10 cellular contexts compared by ENCODE assay signal in the genomic region with DNA sequence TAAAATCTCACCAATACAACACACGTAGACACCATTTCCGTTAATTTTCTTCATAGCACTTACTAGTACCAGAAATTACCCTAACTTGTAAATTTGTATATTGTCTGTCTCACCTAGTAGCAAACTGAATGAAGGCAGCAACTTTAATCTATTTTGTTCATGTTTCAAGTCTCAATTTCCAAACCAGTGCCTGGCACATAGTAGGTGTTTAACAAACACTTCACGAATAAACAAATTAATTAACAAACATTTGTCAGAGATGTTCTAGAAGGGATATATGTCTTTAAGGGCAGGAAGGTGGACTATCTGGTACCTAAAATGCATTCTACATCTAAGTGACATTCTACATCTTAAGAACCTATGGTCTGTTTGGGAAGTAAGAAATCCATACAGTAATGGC. TPM values are rescaled to one million over a fixed set of nuclear protein-coding genes. Genes with fewer than 3 reads are reported as not detected.
DNase-seq lines count a peak whose midpoint lies in the region; FAIRE-seq and TF ChIP-seq lines count a peak whose summit lies in the region.
"Had no signal": no experiment of that assay in that cellular context is flagged by ENCODE, and none has a peak within 500 bp of the region (broad histone marks: within the 10 kb centered on the region; RNA-seq: fewer than 3 reads in every experiment).

No MANE protein-coding gene starts in this region.

- FAIRE-seq in H54 (lab: Jason Lieb, UNC), result no peak

- H3K9me3 ChIP-seq in SJCRH30 (replicated peaks) (no peaks in the 10 kb centered on the region), fibroblast of lung (ENCODE audit: control insufficient read depth, insufficient read depth, low read depth, low read length) (no peaks in the 10 kb centered on the region)

- H3K27me3 ChIP-seq in SJCRH30 (no peaks in the 10 kb centered on the region), fibroblast of lung (ENCODE audit: control insufficient read depth, insufficient read depth, low read length) (no peaks in the 10 kb centered on the region)

- H3K4me1 ChIP-seq in SJCRH30 (peaks cover 4% of the 10 kb centered on the region; the same call in 1 of the 2 replicates), fibroblast of lung (ENCODE audit: control insufficient read depth, extremely low read depth, insufficient read depth, low read length) (peaks cover 2% of the 10 kb centered on the region)

- H2AFZ ChIP-seq in fibroblast of lung (ENCODE audit: low read length), result no peak overlapping the region

- TF ChIP-seq CTCF in GM12864 (IDR thresholded peaks at IDR 0.05; ENCODE audit: low read depth, low read length, missing control alignments), result no peak
- no peak for TF ChIP-seq CTCF in fibroblast of lung (conservative IDR thresholded peaks at IDR 0.05 in 1 of 2, IDR thresholded peaks at IDR 0.05 in 1 of 2; ENCODE audit: low read depth in 1 of 2, low read length in 2 of 2)
- TF ChIP-seq CTCF in retinal pigment epithelial cell (conservative IDR thresholded peaks at IDR 0.05; ENCODE audit: low read depth, low read length), result no peak

- H3K36me3 ChIP-seq in SJCRH30 (peaks cover 12% of the 10 kb centered on the region), fibroblast of lung (ENCODE audit: control insufficient read depth, insufficient read depth, low read length) (no peaks in the 10 kb centered on the region)

- no peak for TF ChIP-seq POLR2A in H54 (IDR thresholded peaks at IDR 0.05; ENCODE audit: low read depth, low read length)

- DNase-seq in GM12864 (ENCODE audit: low read depth) (no peak), SJCRH30 (no peak), fibroblast of lung (ENCODE audit: low read depth in 2 of 2) (no peak), retinal pigment epithelial cell (ENCODE audit: low read depth) (no peak), kidney glomerular epithelial cell (lab: John Stamatoyannopoulos, UW) (no peak), H54 (ENCODE audit: insufficient read length, low spot score) (no peak), hippocampal formation (lab: John Stamatoyannopoulos, UW) (no peak), NCI-H2171 (lab: John Stamatoyannopoulos, UW) (no peak)
- DNase-seq: cortex of kidney, NCI-H345 had no signal

- peak overlapping the region; percentile 86 for H3K4me3 ChIP-seq in GM12864 (ENCODE audit: low read depth, low read length)
- H3K4me3 ChIP-seq in SJCRH30, result peak overlapping the region; percentile 79
- peak overlapping the region; percentile 54 to 98 (median 87) for H3K4me3 ChIP-seq in fibroblast of lung (replicated peaks in 1 of 4; ENCODE audit: control extremely low read depth in 1 of 4, insufficient read depth in 1 of 4, low read depth in 3 of 4, low read length in 4 of 4)
- peak overlapping the region; percentile 90 for H3K4me3 ChIP-seq in retinal pigment epithelial cell (ENCODE audit: low read length)

- H3K4me2 ChIP-seq in fibroblast of lung (ENCODE audit: extremely low read depth, insufficient read depth, low read length), result peak overlapping the region; percentile 94

- H3K79me2 ChIP-seq in fibroblast of lung (ENCODE audit: control insufficient read depth, insufficient read depth, low read length), result peaks cover 11% of the 10 kb centered on the region

- H3K27ac ChIP-seq in SJCRH30 (no peak overlapping the region), fibroblast of lung (ENCODE audit: insufficient read depth, low read length) (peak overlapping the region; percentile 94)

- H4K20me1 ChIP-seq in fibroblast of lung (ENCODE audit: control insufficient read depth, extremely low read depth, insufficient read depth, low read length), result no peaks in the 10 kb centered on the region

- peak overlapping the region; percentile 88 for H3K9ac ChIP-seq in fibroblast of lung (ENCODE audit: insufficient read depth, low read length)

RNA-seq across cellular contexts. Expression of a gene that starts 1.0 kb away (rescaled TPM):
- 32.5 and 35.7 TPM in 2 replicates for total RNA-seq in SJCRH30 (2014; rRNA removed; shearing (Covaris generic))
- 32.4 and 36.2 TPM in 2 replicates for total RNA-seq in fibroblast of lung
- polyA plus RNA-seq in fibroblast of lung, result 9.2 and 15.4 TPM in 2 replicates
- polyA plus RNA-seq in fibroblast of lung (2012), result 9.8 and 11.7 TPM in 2 replicates
- polyA minus RNA-seq in fibroblast of lung (ENCODE audit: low replicate concordance), result 84.3 and 118 TPM in 2 replicates

RNA-seq across cellular contexts. Expression of a gene that starts 42.2 kb away (rescaled TPM):
- total RNA-seq in SJCRH30 (2014; rRNA removed; shearing (Covaris generic)), result 5.4 and 7.1 TPM in 2 replicates
- 14.0 and 15.9 TPM in 2 replicates for total RNA-seq in fibroblast of lung
- 4.3 and 6.9 TPM in 2 replicates for polyA plus RNA-seq in fibroblast of lung
- polyA plus RNA-seq in fibroblast of lung (2012), result 1.5 and 2.9 TPM in 2 replicates
- 1.1 and 2.4 TPM in 2 replicates for polyA minus RNA-seq in fibroblast of lung (ENCODE audit: low replicate concordance)
